In genomic region chr5:170638454-170639220, GRCh38 we compare ENCODE assay signal across 1 cellular context.
TF ChIP-seq lines count a peak whose summit lies in the region.

No MANE protein-coding gene starts in this region.

TF ChIP-seq in K562, 482 proteins besides CTCF, POLR2A, EP300 and RAD21 (continued from another document):
- TF ChIP-seq, protein P1, sequence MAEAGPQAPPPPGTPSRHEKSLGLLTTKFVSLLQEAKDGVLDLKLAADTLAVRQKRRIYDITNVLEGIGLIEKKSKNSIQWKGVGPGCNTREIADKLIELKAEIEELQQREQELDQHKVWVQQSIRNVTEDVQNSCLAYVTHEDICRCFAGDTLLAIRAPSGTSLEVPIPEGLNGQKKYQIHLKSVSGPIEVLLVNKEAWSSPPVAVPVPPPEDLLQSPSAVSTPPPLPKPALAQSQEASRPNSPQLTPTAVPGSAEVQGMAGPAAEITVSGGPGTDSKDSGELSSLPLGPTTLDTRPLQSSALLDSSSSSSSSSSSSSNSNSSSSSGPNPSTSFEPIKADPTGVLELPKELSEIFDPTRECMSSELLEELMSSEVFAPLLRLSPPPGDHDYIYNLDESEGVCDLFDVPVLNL (CRISPR knock-in tag; IDR thresholded peaks at IDR 0.05; ENCODE audit: low read depth), result no peak
